In the genomic region with DNA sequence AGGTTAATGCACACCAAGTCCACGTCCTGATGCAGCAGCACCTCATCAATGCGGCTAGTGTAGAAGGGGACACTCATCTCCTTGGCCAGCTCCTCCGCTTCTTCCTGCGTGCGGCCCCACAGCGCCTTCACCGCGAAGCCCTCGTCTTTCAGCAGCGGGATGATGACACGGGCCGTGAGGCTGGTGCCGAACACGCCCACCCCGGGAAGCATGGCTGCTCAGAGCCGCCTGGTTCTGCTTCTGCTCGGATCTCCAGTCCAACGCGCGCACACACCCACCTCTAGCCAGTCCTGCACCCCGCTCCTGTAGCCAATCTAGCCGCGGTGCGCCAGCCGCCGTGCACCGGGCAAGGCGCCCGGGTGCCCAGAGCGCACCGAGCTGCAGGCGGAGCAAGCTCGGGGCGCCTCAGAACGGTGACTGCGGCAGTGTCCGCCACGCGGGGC, we compare ENCODE assay signal across 1 cellular context.
TF ChIP-seq lines count a peak whose summit lies in the region.

No MANE protein-coding gene starts in this region.

TF ChIP-seq in K562, 482 proteins besides CTCF, POLR2A, EP300 and RAD21 (continued from another document and continues in another):
- TF ChIP-seq ZBTB17 (CRISPR knock-in tag; IDR thresholded peaks at IDR 0.05) (peak; percentile 15; the same call in 1 of the 2 replicates), RBM15 (IDR thresholded peaks at IDR 0.05; ENCODE audit: insufficient read depth, low read length) (no peak), BCOR (IDR thresholded peaks at IDR 0.05) (no peak), JUN (IDR thresholded peaks at IDR 0.05; ENCODE audit: borderline replicate concordance, low read depth, low read length) (no peak), JUN (CRISPR knock-in tag; IDR thresholded peaks at IDR 0.05; ENCODE audit: borderline replicate concordance) (peak; percentile 53; the same call in 1 of the 2 replicates), TEAD4 (IDR thresholded peaks at IDR 0.05; ENCODE audit: low read length) (no peak), TEAD4 (CRISPR knock-in tag; IDR thresholded peaks at IDR 0.05; ENCODE audit: borderline replicate concordance) (no peak), FOXP1 (CRISPR knock-in tag; IDR thresholded peaks at IDR 0.05) (peak; percentile 69), NRF1 (conservative IDR thresholded peaks at IDR 0.05 in 1 of 2, IDR thresholded peaks at IDR 0.05 in 1 of 2) (no peak), HMGN3 (IDR thresholded peaks at IDR 0.05; ENCODE audit: borderline replicate concordance, extremely low read depth, insufficient read length, low read depth, low read length) (peak; percentile 53), NFIC (IDR thresholded peaks at IDR 0.05) (peak; percentile 2; the same call in 1 of the 2 replicates), MYBL2 (IDR thresholded peaks at IDR 0.05; ENCODE audit: low read depth) (no peak), MYBL2 (CRISPR knock-in tag; IDR thresholded peaks at IDR 0.05; ENCODE audit: borderline replicate concordance) (0 out of 2 replicates have a peak, but pooled peaks have one; percentile 48), SMC3 (conservative IDR thresholded peaks at IDR 0.05; ENCODE audit: insufficient read depth, low read depth, low read length) (no peak), THAP12 (CRISPR knock-in tag; IDR thresholded peaks at IDR 0.05) (no peak), HDAC1 (IDR thresholded peaks at IDR 0.05) (peak in 1 of 2 experiments; percentile 60; a peak in 2 of 4 replicates), DMBX1 (CRISPR knock-in tag; IDR thresholded peaks at IDR 0.05; ENCODE audit: borderline replicate concordance) (no peak), PHB (CRISPR knock-in tag; IDR thresholded peaks at IDR 0.05) (no peak), RAD51 (IDR thresholded peaks at IDR 0.05; ENCODE audit: borderline replicate concordance, low read depth) (no peak), GABPB2 (CRISPR knock-in tag; conservative IDR thresholded peaks at IDR 0.05) (no peak), E2F6 (IDR thresholded peaks at IDR 0.05; ENCODE audit: borderline replicate concordance in 1 of 2, extremely low read depth in 1 of 2, insufficient read depth in 1 of 2, insufficient read length in 1 of 2, low read depth in 1 of 2, low read length in 1 of 2, poor library complexity in 1 of 2, severe bottlenecking in 1 of 2) (peak; percentile 65 to 70), HNRNPL (IDR thresholded peaks at IDR 0.05; ENCODE audit: low read depth, low read length) (0 out of 2 replicates have a peak, but pooled peaks have one; percentile 11), KLF10 (CRISPR knock-in tag; IDR thresholded peaks at IDR 0.05) (no peak), NELFE (IDR thresholded peaks at IDR 0.05; ENCODE audit: insufficient read depth, insufficient read length) (no peak), TEAD1 (CRISPR knock-in tag; IDR thresholded peaks at IDR 0.05) (peak in 1 of 2 experiments; percentile 74; a peak in 2 of 4 replicates), CUX1 (CRISPR knock-in tag; IDR thresholded peaks at IDR 0.05) (no peak), BDP1 (IDR thresholded peaks at IDR 0.05; ENCODE audit: insufficient read depth, insufficient read length) (no peak), YY1 (IDR thresholded peaks at IDR 0.05; ENCODE audit: borderline replicate concordance in 1 of 3, control insufficient read depth in 1 of 3, extremely low read depth in 1 of 3, insufficient read depth in 3 of 3, insufficient read length in 1 of 3, insufficient replicate concordance in 2 of 3, low read depth in 1 of 3, low read length in 2 of 3) (peak in 2 of 3 experiments; percentile 15 to 84), ZNF165 (CRISPR knock-in tag; IDR thresholded peaks at IDR 0.05; ENCODE audit: borderline replicate concordance) (no peak), CBFB (CRISPR knock-in tag; IDR thresholded peaks at IDR 0.05) (no peak), ILF3 (IDR thresholded peaks at IDR 0.05; ENCODE audit: borderline replicate concordance) (no peak), ESRRB (CRISPR knock-in tag; IDR thresholded peaks at IDR 0.05; ENCODE audit: borderline replicate concordance) (no peak), HOXB6 (CRISPR knock-in tag; IDR thresholded peaks at IDR 0.05; ENCODE audit: borderline replicate concordance) (no peak), ZNF830 (CRISPR knock-in tag; IDR thresholded peaks at IDR 0.05) (peak; percentile 17; the same call in 1 of the 2 replicates), ZNF134 (CRISPR knock-in tag; conservative IDR thresholded peaks at IDR 0.05) (no peak), ZNF639 (CRISPR knock-in tag; conservative IDR thresholded peaks at IDR 0.05 in 1 of 2, IDR thresholded peaks at IDR 0.05 in 1 of 2) (no peak), MXI1 (IDR thresholded peaks at IDR 0.05; ENCODE audit: low read depth, low read length) (peak; percentile 70), KAT7 (CRISPR knock-in tag; IDR thresholded peaks at IDR 0.05; ENCODE audit: borderline replicate concordance) (peak; percentile 18; the same call in 1 of the 2 replicates)
- TF ChIP-seq, protein P1, sequence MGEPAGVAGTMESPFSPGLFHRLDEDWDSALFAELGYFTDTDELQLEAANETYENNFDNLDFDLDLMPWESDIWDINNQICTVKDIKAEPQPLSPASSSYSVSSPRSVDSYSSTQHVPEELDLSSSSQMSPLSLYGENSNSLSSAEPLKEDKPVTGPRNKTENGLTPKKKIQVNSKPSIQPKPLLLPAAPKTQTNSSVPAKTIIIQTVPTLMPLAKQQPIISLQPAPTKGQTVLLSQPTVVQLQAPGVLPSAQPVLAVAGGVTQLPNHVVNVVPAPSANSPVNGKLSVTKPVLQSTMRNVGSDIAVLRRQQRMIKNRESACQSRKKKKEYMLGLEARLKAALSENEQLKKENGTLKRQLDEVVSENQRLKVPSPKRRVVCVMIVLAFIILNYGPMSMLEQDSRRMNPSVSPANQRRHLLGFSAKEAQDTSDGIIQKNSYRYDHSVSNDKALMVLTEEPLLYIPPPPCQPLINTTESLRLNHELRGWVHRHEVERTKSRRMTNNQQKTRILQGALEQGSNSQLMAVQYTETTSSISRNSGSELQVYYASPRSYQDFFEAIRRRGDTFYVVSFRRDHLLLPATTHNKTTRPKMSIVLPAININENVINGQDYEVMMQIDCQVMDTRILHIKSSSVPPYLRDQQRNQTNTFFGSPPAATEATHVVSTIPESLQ (CRISPR knock-in tag; IDR thresholded peaks at IDR 0.05) = no peak
- TF ChIP-seq, protein P2, sequence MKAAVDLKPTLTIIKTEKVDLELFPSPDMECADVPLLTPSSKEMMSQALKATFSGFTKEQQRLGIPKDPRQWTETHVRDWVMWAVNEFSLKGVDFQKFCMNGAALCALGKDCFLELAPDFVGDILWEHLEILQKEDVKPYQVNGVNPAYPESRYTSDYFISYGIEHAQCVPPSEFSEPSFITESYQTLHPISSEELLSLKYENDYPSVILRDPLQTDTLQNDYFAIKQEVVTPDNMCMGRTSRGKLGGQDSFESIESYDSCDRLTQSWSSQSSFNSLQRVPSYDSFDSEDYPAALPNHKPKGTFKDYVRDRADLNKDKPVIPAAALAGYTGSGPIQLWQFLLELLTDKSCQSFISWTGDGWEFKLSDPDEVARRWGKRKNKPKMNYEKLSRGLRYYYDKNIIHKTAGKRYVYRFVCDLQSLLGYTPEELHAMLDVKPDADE (conservative IDR thresholded peaks at IDR 0.05; ENCODE audit: control insufficient read depth, low read depth, low read length) = peak; percentile 41; the same call in 1 of the 2 replicates
- TF ChIP-seq, protein P3, sequence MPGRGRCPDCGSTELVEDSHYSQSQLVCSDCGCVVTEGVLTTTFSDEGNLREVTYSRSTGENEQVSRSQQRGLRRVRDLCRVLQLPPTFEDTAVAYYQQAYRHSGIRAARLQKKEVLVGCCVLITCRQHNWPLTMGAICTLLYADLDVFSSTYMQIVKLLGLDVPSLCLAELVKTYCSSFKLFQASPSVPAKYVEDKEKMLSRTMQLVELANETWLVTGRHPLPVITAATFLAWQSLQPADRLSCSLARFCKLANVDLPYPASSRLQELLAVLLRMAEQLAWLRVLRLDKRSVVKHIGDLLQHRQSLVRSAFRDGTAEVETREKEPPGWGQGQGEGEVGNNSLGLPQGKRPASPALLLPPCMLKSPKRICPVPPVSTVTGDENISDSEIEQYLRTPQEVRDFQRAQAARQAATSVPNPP (IDR thresholded peaks at IDR 0.05; ENCODE audit: borderline replicate concordance, insufficient read depth, insufficient read length) = no peak
- TF ChIP-seq, protein P4, sequence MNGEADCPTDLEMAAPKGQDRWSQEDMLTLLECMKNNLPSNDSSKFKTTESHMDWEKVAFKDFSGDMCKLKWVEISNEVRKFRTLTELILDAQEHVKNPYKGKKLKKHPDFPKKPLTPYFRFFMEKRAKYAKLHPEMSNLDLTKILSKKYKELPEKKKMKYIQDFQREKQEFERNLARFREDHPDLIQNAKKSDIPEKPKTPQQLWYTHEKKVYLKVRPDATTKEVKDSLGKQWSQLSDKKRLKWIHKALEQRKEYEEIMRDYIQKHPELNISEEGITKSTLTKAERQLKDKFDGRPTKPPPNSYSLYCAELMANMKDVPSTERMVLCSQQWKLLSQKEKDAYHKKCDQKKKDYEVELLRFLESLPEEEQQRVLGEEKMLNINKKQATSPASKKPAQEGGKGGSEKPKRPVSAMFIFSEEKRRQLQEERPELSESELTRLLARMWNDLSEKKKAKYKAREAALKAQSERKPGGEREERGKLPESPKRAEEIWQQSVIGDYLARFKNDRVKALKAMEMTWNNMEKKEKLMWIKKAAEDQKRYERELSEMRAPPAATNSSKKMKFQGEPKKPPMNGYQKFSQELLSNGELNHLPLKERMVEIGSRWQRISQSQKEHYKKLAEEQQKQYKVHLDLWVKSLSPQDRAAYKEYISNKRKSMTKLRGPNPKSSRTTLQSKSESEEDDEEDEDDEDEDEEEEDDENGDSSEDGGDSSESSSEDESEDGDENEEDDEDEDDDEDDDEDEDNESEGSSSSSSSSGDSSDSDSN (IDR thresholded peaks at IDR 0.05; ENCODE audit: borderline replicate concordance in 1 of 2, low read depth in 2 of 2, low read length in 2 of 2) = peak in 1 of 2 experiments; percentile 25; a peak in 1 of 4 replicates
